Comparison of ENCODE assay signal across 23 cellular contexts in the genomic region with DNA sequence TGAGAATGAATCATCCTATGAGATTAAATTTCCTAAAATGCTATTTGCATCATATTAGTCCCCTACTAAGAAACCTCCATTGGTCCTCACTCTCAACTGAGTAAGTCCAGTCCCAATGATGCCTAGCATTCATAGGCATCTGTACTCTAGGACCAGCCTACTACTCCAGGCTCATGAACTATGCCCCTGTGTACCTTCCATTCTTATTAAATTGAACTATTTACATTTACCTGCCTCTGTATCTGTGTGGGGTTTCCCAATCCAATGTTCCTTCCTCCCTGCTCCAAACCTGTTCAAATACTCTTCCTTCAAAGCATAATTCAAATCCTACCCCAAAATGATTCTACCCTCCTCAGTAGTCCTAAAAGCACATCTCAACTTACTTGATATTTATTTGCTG. TPM values are rescaled to one million over a fixed set of nuclear protein-coding genes. Genes with fewer than 3 reads are reported as not detected.
DNase-seq lines count a peak whose midpoint lies in the region; ATAC-seq, FAIRE-seq and TF ChIP-seq lines count a peak whose summit lies in the region.
"Had no signal": no experiment of that assay in that cellular context is flagged by ENCODE, and none has a peak within 500 bp of the region (broad histone marks: within the 10 kb centered on the region; RNA-seq: fewer than 3 reads in every experiment).

No MANE protein-coding gene starts in this region.

- H3K9ac ChIP-seq in keratinocyte (ENCODE audit: control insufficient read depth, extremely low read depth, insufficient read depth, low read length) (no peak overlapping the region), smooth muscle cell (ENCODE audit: low read depth) (no peak overlapping the region)

- H3K9me3 ChIP-seq in breast epithelium (no peaks in the 10 kb centered on the region), PC-9 (ENCODE audit: insufficient read depth, low read depth) (no peaks in the 10 kb centered on the region), keratinocyte (ENCODE audit: control insufficient read depth, low read depth, low read length) (no peaks in the 10 kb centered on the region), smooth muscle cell (replicated peaks; ENCODE audit: low read depth) (no peaks in the 10 kb centered on the region)
- no peaks in the 10 kb centered on the region for H3K9me3 ChIP-seq in effector memory CD4-positive, alpha-beta T cell (ENCODE audit: control insufficient read depth, low read length)
- H3K9me3 ChIP-seq: pancreas, vagina had no signal

- intact Hi-C loops in MCF 10A (cut with micrococcal nuclease): loop anchor here (10.0 kb wide), 2 partner anchors 122 to 128 kb away; no protein-coding TSS in a partner anchor
- intact Hi-C loops in breast epithelium (cut with DNase I; ENCODE audit: low total_unique reads): no loop called here
- intact Hi-C loops in PC-9 (cut with micrococcal nuclease; ENCODE audit: unreplicated experiment): no loop called here

- H3K4me3 ChIP-seq in breast epithelium (no peak overlapping the region), PC-9 (no peak overlapping the region), keratinocyte (ENCODE audit: control insufficient read depth in 2 of 3, extremely low read depth in 1 of 3, insufficient read depth in 2 of 3, low read depth in 1 of 3, low read length in 3 of 3) (no peak overlapping the region), smooth muscle cell (peak overlapping the region; percentile 1)
- H3K4me3 ChIP-seq in effector memory CD4-positive, alpha-beta T cell (ENCODE audit: insufficient read depth, low read depth, low read length, poor library complexity, severe bottlenecking): no peak overlapping the region
- H3K4me3 ChIP-seq: coronary artery, pancreas, vagina had no signal

- no peaks in the 10 kb centered on the region for H3K9me3 Mint-ChIP-seq in MCF 10A (ENCODE audit: unreplicated experiment)
- H3K9me3 Mint-ChIP-seq: CD4-positive, alpha-beta memory T cell; memory B cell; naive B cell had no signal

- H3K27me3 ChIP-seq in breast epithelium (no peaks in the 10 kb centered on the region), PC-9 (ENCODE audit: insufficient read depth, low read depth) (no peaks in the 10 kb centered on the region), keratinocyte (ENCODE audit: control insufficient read depth, extremely low read depth, insufficient read depth, low read length) (no peaks in the 10 kb centered on the region), smooth muscle cell (ENCODE audit: low read depth) (no peaks in the 10 kb centered on the region)
- no peaks in the 10 kb centered on the region for H3K27me3 ChIP-seq in effector memory CD4-positive, alpha-beta T cell (replicated peaks; ENCODE audit: control insufficient read depth, insufficient read depth, low read length, poor library complexity, severe bottlenecking)
- H3K27me3 ChIP-seq: pancreas, vagina had no signal

- H3K4me1 Mint-ChIP-seq in MCF 10A (ENCODE audit: insufficient read depth, unreplicated experiment): peaks cover 26% of the 10 kb centered on the region

- no peak for TF ChIP-seq POLR2A in breast epithelium (IDR thresholded peaks at IDR 0.05)

- BruUV-seq in MCF 10A (replicated peaks; lab: Mats Ljungman, UMichigan) (no TSS peak), PC-9 (replicated peaks; lab: Mats Ljungman, UMichigan) (no TSS peak)

- dilution Hi-C loops in keratinocyte (cut with MboI; ENCODE audit: extremely low pct_ligation_motif_present, low sequenced_read_pairs): no loop called here

- no peaks in the 10 kb centered on the region for H3K27me3 Mint-ChIP-seq in MCF 10A (ENCODE audit: insufficient read depth, unreplicated experiment)
- H3K27me3 Mint-ChIP-seq: CD4-positive, alpha-beta memory T cell; memory B cell; naive B cell had no signal

- no peaks in the 10 kb centered on the region for H3K36me3 ChIP-seq in breast epithelium
- peaks cover 5% of the 10 kb centered on the region for H3K36me3 ChIP-seq in PC-9 (ENCODE audit: low read depth)
- no peaks in the 10 kb centered on the region for H3K36me3 ChIP-seq in keratinocyte (ENCODE audit: control insufficient read depth in 2 of 2, extremely low read depth in 1 of 2, insufficient read depth in 2 of 2, low read length in 2 of 2)
- H3K36me3 ChIP-seq in smooth muscle cell (ENCODE audit: low read depth): no peaks in the 10 kb centered on the region
- no peaks in the 10 kb centered on the region for H3K36me3 ChIP-seq in effector memory CD4-positive, alpha-beta T cell (ENCODE audit: control insufficient read depth, insufficient read depth, low read length)
- H3K36me3 ChIP-seq: pancreas, vagina had no signal

- peak overlapping the region; percentile 4 for H3K27ac Mint-ChIP-seq in MCF 10A (ENCODE audit: low read depth, unreplicated experiment)
- H3K27ac Mint-ChIP-seq: memory B cell had no signal

- TF ChIP-seq CTCF in MCF 10A (IDR thresholded peaks at IDR 0.05; ENCODE audit: unreplicated experiment) (no peak), breast epithelium (IDR thresholded peaks at IDR 0.05) (no peak), PC-9 (conservative IDR thresholded peaks at IDR 0.05) (no peak), keratinocyte (optimal IDR thresholded peaks at IDR 0.05 in 1 of 3, IDR thresholded peaks at IDR 0.05 in 1 of 3, conservative IDR thresholded peaks at IDR 0.05 in 1 of 3; ENCODE audit: extremely low read depth in 1 of 3, insufficient read depth in 2 of 3, low read length in 3 of 3) (no peak), smooth muscle cell (IDR thresholded peaks at IDR 0.05; ENCODE audit: borderline replicate concordance, insufficient read depth, poor library complexity, severe bottlenecking) (no peak)

- peaks cover 0 to 4% of the 10 kb centered on the region in 2 donors for H3K4me1 ChIP-seq in breast epithelium
- peaks cover 58% of the 10 kb centered on the region for H3K4me1 ChIP-seq in PC-9 (replicated peaks; ENCODE audit: insufficient read depth)
- peaks cover 62% of the 10 kb centered on the region for H3K4me1 ChIP-seq in keratinocyte (ENCODE audit: control insufficient read depth, extremely low read depth, insufficient read depth, low read length)
- peaks cover 3% of the 10 kb centered on the region for H3K4me1 ChIP-seq in smooth muscle cell (ENCODE audit: low read depth)
- H3K4me1 ChIP-seq in effector memory CD4-positive, alpha-beta T cell (ENCODE audit: control insufficient read depth, insufficient read depth, low read length, poor library complexity, severe bottlenecking): peaks cover 6% of the 10 kb centered on the region

- ATAC-seq in SK-N-SH treated with all-trans-retinoic acid at 6 μM for 48 hours: no peak
- ATAC-seq: K562, pancreas had no signal

- H3K27ac ChIP-seq in breast epithelium (no peak overlapping the region), PC-9 (no peak overlapping the region), keratinocyte (ENCODE audit: control insufficient read depth, insufficient read depth, low read length) (no peak overlapping the region), smooth muscle cell (ENCODE audit: low read depth) (peak overlapping the region; percentile 86)
- H3K27ac ChIP-seq in effector memory CD4-positive, alpha-beta T cell (ENCODE audit: insufficient read depth, low read length, poor library complexity, severe bottlenecking): no peak overlapping the region
- H3K27ac ChIP-seq: coronary artery, pancreas, vagina had no signal

- peaks cover 40% of the 10 kb centered on the region for H4K20me1 ChIP-seq in PC-9 (ENCODE audit: insufficient read depth)
- peaks cover 16% of the 10 kb centered on the region for H4K20me1 ChIP-seq in keratinocyte (ENCODE audit: control insufficient read depth, extremely low read depth, insufficient read depth, low read length)
- peaks cover 74% of the 10 kb centered on the region for H4K20me1 ChIP-seq in smooth muscle cell (ENCODE audit: low read depth)

- POLR2A ChIA-PET in MCF 10A (lab: Yijun Ruan, JAX) (interaction anchor here (1.7 to 2.8 kb wide), 3 partner anchors 32 to 169 kb away, joined by 4 to 27 read pairs (median 22); a partner anchor contains a TSS), PC-9 (lab: Charles Lee; ENCODE audit: unreplicated experiment) (interaction anchor here (1.0 kb wide), 1 partner anchor 15 kb away, joined by 4 read pairs; no protein-coding TSS in a partner anchor)

- CTCF ChIA-PET in MCF 10A (lab: Yijun Ruan, JAX) (no interaction called here), PC-9 (lab: Charles Lee) (no interaction called here)

- no peak for FAIRE-seq in keratinocyte (lab: Jason Lieb, UNC)
- FAIRE-seq: bronchial epithelial cell, K562, pancreas had no signal

- H3K79me2 ChIP-seq in PC-9 (ENCODE audit: low read depth) (peaks cover 75% of the 10 kb centered on the region), keratinocyte (ENCODE audit: control insufficient read depth, insufficient read depth, low read length) (peaks cover 76% of the 10 kb centered on the region), smooth muscle cell (ENCODE audit: low read depth) (peaks cover 74% of the 10 kb centered on the region)

- no peaks in the 10 kb centered on the region for H3K36me3 Mint-ChIP-seq in MCF 10A (ENCODE audit: insufficient read depth, unreplicated experiment)
- H3K36me3 Mint-ChIP-seq: naive B cell had no signal

- H3K9me2 ChIP-seq in PC-9 (ENCODE audit: insufficient read depth): no peaks in the 10 kb centered on the region

- H2AFZ ChIP-seq in PC-9 (no peak overlapping the region), keratinocyte (ENCODE audit: control insufficient read depth, low read length) (no peak overlapping the region), smooth muscle cell (ENCODE audit: low read depth) (no peak overlapping the region)

- DNase-seq in MCF 10A (ENCODE audit: unreplicated experiment) (no peak), breast epithelium (ENCODE audit: low spot score in 2 of 2) (no peak), PC-9 (no peak), keratinocyte (ENCODE audit: low read depth, low spot score) (no peak), smooth muscle cell (lab: John Stamatoyannopoulos, UW; ENCODE audit: unreplicated experiment) (no peak), amygdala (lab: John Stamatoyannopoulos, UW) (no peak)
- no peak for DNase-seq in effector memory CD4-positive, alpha-beta T cell
- DNase-seq: activated CD4-positive, alpha-beta T cell treated with anti-CD3 and anti-CD28 coated beads for 1 hour; activated CD8-positive, alpha-beta memory T cell treated with anti-CD3 and anti-CD28 coated beads for 24 hours; CD4-positive, alpha-beta memory T cell; GF-D8; H7; MV-4-11; naive B cell; NCI-H1694; NCI-H69; pancreas had no signal

- peaks cover 3% of the 10 kb centered on the region for H3K9me1 ChIP-seq in keratinocyte (ENCODE audit: control insufficient read depth, extremely low read depth, insufficient read depth, low read length)

- no peak overlapping the region for H3K4me3 Mint-ChIP-seq in MCF 10A (ENCODE audit: unreplicated experiment)
- H3K4me3 Mint-ChIP-seq: memory B cell had no signal

- H3F3A ChIP-seq in PC-9 (ENCODE audit: insufficient read depth, low read depth) (peaks cover 44% of the 10 kb centered on the region), smooth muscle cell (ENCODE audit: low read depth) (peaks cover 16% of the 10 kb centered on the region)

- peak overlapping the region; percentile 97; the same call in 1 of the 2 replicates for H3K4me2 ChIP-seq in PC-9
- H3K4me2 ChIP-seq in keratinocyte (ENCODE audit: control insufficient read depth, extremely low read depth, insufficient read depth, low read depth, low read length): peak overlapping the region; percentile 91
- peak overlapping the region; percentile 94 for H3K4me2 ChIP-seq in smooth muscle cell

RNA-seq across cellular contexts. Expression of a gene that starts 3.8 kb away (rescaled TPM):
- total RNA-seq in MCF 10A (2022): 43.0 and 54.6 TPM in 2 replicates
- total RNA-seq in breast epithelium: 10 to 100 TPM; 26.1 to 28.8 (median 26.1) TPM
- 29.5 and 40.2 TPM in 2 replicates for total RNA-seq in PC-9 (2021)
- 91.8 to 125 TPM (median 99.0 TPM) in 3 replicates for polyA plus RNA-seq in keratinocyte
- 26.0 TPM for polyA plus RNA-seq in keratinocyte (2011; ENCODE audit: low read depth)
- 74.3 and 117 TPM in 2 replicates for polyA plus RNA-seq in keratinocyte (2011; cell fraction: cytosol; rRNA removed)
- polyA plus RNA-seq in keratinocyte (2011; cell fraction: nucleus; rRNA removed): 58.5 and 62.5 TPM in 2 replicates
- 45.5 and 71.4 TPM in 2 replicates for polyA plus RNA-seq in keratinocyte (2012; ENCODE audit: low replicate concordance)
- 23.4 to 83.0 TPM (median 80.7 TPM) in 3 replicates for polyA minus RNA-seq in keratinocyte
- 45.8 TPM for polyA minus RNA-seq in keratinocyte (2011; cell fraction: cytosol; rRNA and poly(A)+ RNA removed)
- 34.2 and 61.7 TPM in 2 replicates for polyA minus RNA-seq in keratinocyte (2011; cell fraction: nucleus; rRNA and poly(A)+ RNA removed)
- total RNA-seq in smooth muscle cell: 33.4 and 52.6 TPM in 2 replicates
- 32.2 and 38.2 TPM in 2 replicates for polyA plus RNA-seq in smooth muscle cell

RNA-seq across cellular contexts. Expression of a gene that starts 32.6 kb away (rescaled TPM):
- total RNA-seq in MCF 10A (2022): 52.1 and 54.7 TPM in 2 replicates
- 10 to 100 TPM; 44.8 to 64.2 (median 63.9) TPM for total RNA-seq in breast epithelium
- 89.6 and 109 TPM in 2 replicates for total RNA-seq in PC-9 (2021)
- 76.9 to 117 TPM (median 96.1 TPM) in 3 replicates for polyA plus RNA-seq in keratinocyte
- 370 TPM for polyA plus RNA-seq in keratinocyte (2011; ENCODE audit: low read depth)
- polyA plus RNA-seq in keratinocyte (2011; cell fraction: cytosol; rRNA removed): 98.0 and 148 TPM in 2 replicates
- 37.4 and 60.3 TPM in 2 replicates for polyA plus RNA-seq in keratinocyte (2011; cell fraction: nucleus; rRNA removed)
- 96.0 and 126 TPM in 2 replicates for polyA plus RNA-seq in keratinocyte (2012; ENCODE audit: low replicate concordance)
- 6.9 to 32.1 TPM (median 21.6 TPM) in 3 replicates for polyA minus RNA-seq in keratinocyte
- 33.2 TPM for polyA minus RNA-seq in keratinocyte (2011; cell fraction: cytosol; rRNA and poly(A)+ RNA removed)
- 6.5 and 10.3 TPM in 2 replicates for polyA minus RNA-seq in keratinocyte (2011; cell fraction: nucleus; rRNA and poly(A)+ RNA removed)
- total RNA-seq in smooth muscle cell: 96.5 and 97.4 TPM in 2 replicates
- polyA plus RNA-seq in smooth muscle cell: 103 and 123 TPM in 2 replicates

RNA-seq across cellular contexts. Expression of a gene that starts 56.4 kb away (rescaled TPM):
- 20.4 and 23.8 TPM in 2 replicates for total RNA-seq in MCF 10A (2022)
- total RNA-seq in breast epithelium: 10 to 100 TPM; 16.3 to 30.9 (median 21.3) TPM
- total RNA-seq in PC-9 (2021): 17.2 and 19.2 TPM in 2 replicates
- 5.8 to 9.5 TPM (median 7.3 TPM) in 3 replicates for polyA plus RNA-seq in keratinocyte
- polyA plus RNA-seq in keratinocyte (2011; ENCODE audit: low read depth): 9.8 TPM
- polyA plus RNA-seq in keratinocyte (2011; cell fraction: cytosol; rRNA removed): 4.6 and 8.5 TPM in 2 replicates
- 7.3 and 9.3 TPM in 2 replicates for polyA plus RNA-seq in keratinocyte (2011; cell fraction: nucleus; rRNA removed)
- 6.7 and 6.8 TPM in 2 replicates for polyA plus RNA-seq in keratinocyte (2012; ENCODE audit: low replicate concordance)
- 1.3 to 16.4 TPM (median 5.9 TPM) in 3 replicates for polyA minus RNA-seq in keratinocyte
- polyA minus RNA-seq in keratinocyte (2011; cell fraction: cytosol; rRNA and poly(A)+ RNA removed): 10.9 TPM
- 10.6 and 18.8 TPM in 2 replicates for polyA minus RNA-seq in keratinocyte (2011; cell fraction: nucleus; rRNA and poly(A)+ RNA removed)
- total RNA-seq in smooth muscle cell: 20.4 and 24.4 TPM in 2 replicates
- polyA plus RNA-seq in smooth muscle cell: 5.0 and 6.2 TPM in 2 replicates
